ENCODE assay signal across 8 cellular contexts in genomic region chr7:80060218-80060806, GRCh38.
A peak's percentile ranks its signal among the peaks of the same experiment; 100 is the strongest.
DNase-seq lines count a peak whose midpoint lies in the region; ATAC-seq, FAIRE-seq and TF ChIP-seq lines count a peak whose summit lies in the region.

No MANE protein-coding gene starts in this region.

- H2BK120ac ChIP-seq in H1 (replicated peaks; ENCODE audit: low read depth, low read length), result no peak overlapping the region
- H2BK120ac ChIP-seq in neuronal stem cell (ENCODE audit: low read depth, low read length), result no peak overlapping the region

- TF ChIP-seq EP300 in H1 (IDR thresholded peaks at IDR 0.05; ENCODE audit: borderline replicate concordance in 1 of 2, low read depth in 2 of 2, low read length in 2 of 2), result no peak

- H3K4me1 ChIP-seq in NT2/D1 (ENCODE audit: insufficient read depth, insufficient read length) (no peaks in the 10 kb centered on the region), H1 (replicated peaks in 1 of 4; ENCODE audit: control insufficient read depth in 3 of 4, insufficient read depth in 4 of 4, low read length in 3 of 4) (no peaks in the 10 kb centered on the region), neuronal stem cell (ENCODE audit: control insufficient read depth in 2 of 2, insufficient read depth in 1 of 2, low read depth in 1 of 2, low read length in 2 of 2) (no peaks in the 10 kb centered on the region), colonic mucosa (no peaks in the 10 kb centered on the region)

- H3K4ac ChIP-seq in H1 (replicated peaks; ENCODE audit: insufficient read length, low read depth, low read length) (no peak overlapping the region), neuronal stem cell (ENCODE audit: low read length) (no peak overlapping the region)

- H3K23ac ChIP-seq in H1 (ENCODE audit: insufficient read length), result no peak overlapping the region
- no peak overlapping the region for H3K23ac ChIP-seq in neuronal stem cell (ENCODE audit: low read depth, low read length, poor library complexity)

- peaks cover 8% of the 10 kb centered on the region; the same call in 1 of the 2 replicates for H3K9me3 ChIP-seq in NT2/D1 (ENCODE audit: insufficient read depth, low read length)
- H3K9me3 ChIP-seq in H1 (ENCODE audit: insufficient read depth in 2 of 2, low read depth in 1 of 2, low read length in 1 of 2), result 0 out of 4 replicates have a peak, but pooled peaks cover 0 to 4% of the 10 kb centered on the region in 2 experiments
- no peaks in the 10 kb centered on the region for H3K9me3 ChIP-seq in neuronal stem cell (replicated peaks in 1 of 2; ENCODE audit: control insufficient read depth in 2 of 2, insufficient read depth in 1 of 2, low read depth in 1 of 2, low read length in 2 of 2)
- H3K9me3 ChIP-seq in colonic mucosa, result no peaks in the 10 kb centered on the region

- no peak overlapping the region for H4K5ac ChIP-seq in H1 (ENCODE audit: insufficient read length, low read depth, low read length)

- no peak overlapping the region for H3K56ac ChIP-seq in H1 (replicated peaks; ENCODE audit: insufficient read length, low read depth, low read length)

- H3K4me3 ChIP-seq in NT2/D1 (ENCODE audit: insufficient read length, low read depth), result no peak overlapping the region
- H3K4me3 ChIP-seq in H1 (ENCODE audit: extremely low read depth in 1 of 4, insufficient read depth in 2 of 4, low read depth in 3 of 4, low read length in 4 of 4), result no peak overlapping the region
- no peak overlapping the region for H3K4me3 ChIP-seq in neuronal stem cell (ENCODE audit: low read length in 2 of 2)
- no peak overlapping the region for H3K4me3 ChIP-seq in colonic mucosa

- H4K91ac ChIP-seq in H1 (replicated peaks; ENCODE audit: insufficient read length, low read length) (no peak overlapping the region), neuronal stem cell (ENCODE audit: low read depth, low read length, poor library complexity) (no peak overlapping the region)

- DNase-seq in DMS79 (lab: John Stamatoyannopoulos, UW), result peak; percentile 22
- peak; percentile 38 for DNase-seq in NT2/D1 (ENCODE audit: low read depth, low spot score)
- DNase-seq in H1 (ENCODE audit: low read depth in 1 of 2, low spot score in 2 of 2), result no peak
- DNase-seq in neuronal stem cell (ENCODE audit: low spot score), result peak; percentile 6
- DNase-seq in colonic mucosa, result no peak
- DNase-seq in HuH-7.5 (ENCODE audit: low spot score), result no peak
- no peak for DNase-seq in activated gamma-delta T cell treated with Interleukin-2 at 50 U/mL for 16 hours

- no peaks in the 10 kb centered on the region for H3K23me2 ChIP-seq in H1 (ENCODE audit: low read depth, low read length)

- H2AFZ ChIP-seq in H1 (ENCODE audit: low read length) (no peak overlapping the region), neuronal stem cell (ENCODE audit: low read length) (no peak overlapping the region)

- H3K9ac ChIP-seq in NT2/D1 (ENCODE audit: insufficient read length, low read depth) (no peak overlapping the region), H1 (replicated peaks in 1 of 4; ENCODE audit: extremely low read depth in 1 of 4, low read depth in 3 of 4, low read length in 3 of 4) (no peak overlapping the region), neuronal stem cell (ENCODE audit: low read depth, low read length, poor library complexity) (no peak overlapping the region), colonic mucosa (ENCODE audit: low read depth in 2 of 2, low read length in 2 of 2) (no peak overlapping the region)

- POLR2A ChIA-PET in H1 (lab: Charles Lee; ENCODE audit: partially characterized antibody), result no interaction called here

- H3K36me3 ChIP-seq in NT2/D1 (ENCODE audit: insufficient read depth, insufficient read length, low read length), result no peaks in the 10 kb centered on the region
- H3K36me3 ChIP-seq in H1 (ENCODE audit: control insufficient read depth in 2 of 4, insufficient read depth in 4 of 4, low read length in 3 of 4), result no peaks in the 10 kb centered on the region
- H3K36me3 ChIP-seq in neuronal stem cell (replicated peaks in 1 of 2; ENCODE audit: control insufficient read depth in 2 of 2, insufficient read depth in 2 of 2, low read length in 2 of 2), result no peaks in the 10 kb centered on the region
- H3K36me3 ChIP-seq in colonic mucosa, result no peaks in the 10 kb centered on the region

- no peak overlapping the region for H3K27ac ChIP-seq in H1 (ENCODE audit: low read depth, low read length)
- no peak overlapping the region for H3K27ac ChIP-seq in neuronal stem cell (replicated peaks; ENCODE audit: low read length)
- H3K27ac ChIP-seq in colonic mucosa, result no peak overlapping the region

- ATAC-seq in HG03378 (IDR thresholded peaks at IDR 0.05; ENCODE audit: unreplicated experiment), result peak; percentile 66

- peak; percentile 77 for FAIRE-seq in H1 (lab: Jason Lieb, UNC)

- H2AK5ac ChIP-seq in H1 (ENCODE audit: low read depth, low read length), result no peak overlapping the region
- no peak overlapping the region for H2AK5ac ChIP-seq in neuronal stem cell (ENCODE audit: low read depth, low read length)

- no peaks in the 10 kb centered on the region for H3K79me1 ChIP-seq in H1 (ENCODE audit: low read depth, low read length)
- H3K79me1 ChIP-seq in neuronal stem cell (ENCODE audit: low read depth, low read length), result no peaks in the 10 kb centered on the region

- H4K8ac ChIP-seq in H1 (ENCODE audit: extremely low read depth, insufficient read depth, low read length) (no peak overlapping the region), neuronal stem cell (ENCODE audit: low read depth, low read length) (no peak overlapping the region)

- H2BK15ac ChIP-seq in H1 (ENCODE audit: low read length) (no peak overlapping the region), neuronal stem cell (ENCODE audit: low read length) (no peak overlapping the region)

- H3K79me2 ChIP-seq in H1 (ENCODE audit: control insufficient read depth in 1 of 2, insufficient read depth in 2 of 2, low read length in 2 of 2), result no peaks in the 10 kb centered on the region

- intact Hi-C loops in colonic mucosa (cut with DNase I), result loop anchor here (2.0 kb wide), 1 partner anchor 332 kb away; no protein-coding TSS in a partner anchor

- CTCF ChIA-PET in H1 (lab: Charles Lee; ENCODE audit: partially characterized antibody), result interaction anchor here (0.6 to 3.5 kb wide), 24 partner anchors 10 to 595 kb away, joined by 3 to 21 read pairs (median 4); partner anchors contain the start of gene GNAI1

- H4K20me1 ChIP-seq in H1 (replicated peaks in 1 of 2; ENCODE audit: control insufficient read depth in 1 of 2, insufficient read depth in 2 of 2, low read length in 2 of 2), result no peaks in the 10 kb centered on the region

- H3K27me3 ChIP-seq in NT2/D1 (ENCODE audit: insufficient read depth, insufficient read length), result no peaks in the 10 kb centered on the region
- H3K27me3 ChIP-seq in H1 (replicated peaks in 1 of 4; ENCODE audit: control insufficient read depth in 3 of 4, extremely low read depth in 1 of 4, insufficient read depth in 3 of 4, low read length in 3 of 4), result no peaks in the 10 kb centered on the region
- no peaks in the 10 kb centered on the region for H3K27me3 ChIP-seq in neuronal stem cell (ENCODE audit: control insufficient read depth in 3 of 3, insufficient read depth in 3 of 3, low read depth in 1 of 3, low read length in 3 of 3)
- no peaks in the 10 kb centered on the region for H3K27me3 ChIP-seq in colonic mucosa

- H3K4me2 ChIP-seq in H1 (ENCODE audit: insufficient read depth in 1 of 2, low read depth in 2 of 2, low read length in 2 of 2) (no peak overlapping the region), neuronal stem cell (ENCODE audit: insufficient read depth, low read length, poor library complexity, severe bottlenecking) (no peak overlapping the region)

- H3K18ac ChIP-seq in H1 (ENCODE audit: extremely low read depth, low read length), result no peak overlapping the region
- no peak overlapping the region for H3K18ac ChIP-seq in neuronal stem cell (ENCODE audit: low read length)

- H2BK12ac ChIP-seq in H1 (ENCODE audit: low read depth, low read length) (no peak overlapping the region), neuronal stem cell (ENCODE audit: low read length) (no peak overlapping the region)

- H2BK5ac ChIP-seq in H1 (ENCODE audit: low read depth, low read length) (no peak overlapping the region), neuronal stem cell (ENCODE audit: low read length) (no peak overlapping the region)

- 82% methylated on average over 1 of the region's 1 CpG; no CpG with 5 or more reads in 1 of the 2 experiments for WGBS in H1 (ENCODE audit: extremely low coverage in 1 of 2, insufficient coverage in 1 of 2, insufficient read length in 1 of 2, insufficient replicate concordance in 2 of 2, low coverage in 1 of 2, low lambda C conversion rate in 2 of 2, missing lambda C conversion rate in 1 of 2), 2 experiments
- WGBS in neuronal stem cell (ENCODE audit: extremely low coverage in 2 of 2, insufficient read length in 2 of 2, insufficient replicate concordance in 1 of 2), 2 donors, result no CpG with 5 or more reads among the region's 1 CpG

- peak in 1 of 2 experiments; percentile 61 for TF ChIP-seq RAD21 in H1 (IDR thresholded peaks at IDR 0.05 in 1 of 2, conservative IDR thresholded peaks at IDR 0.05 in 1 of 2; ENCODE audit: low read depth in 2 of 2, low read length in 2 of 2)

- no peak overlapping the region for H2BK20ac ChIP-seq in H1 (ENCODE audit: low read length)

- TF ChIP-seq CTCF in H1 (IDR thresholded peaks at IDR 0.05; ENCODE audit: control extremely low read depth in 1 of 3, insufficient read depth in 1 of 3, low read depth in 1 of 3, low read length in 3 of 3), result peak in 2 of 3 experiments; percentile 17 to 35; a peak in 2 of 4 replicates
- TF ChIP-seq CTCF in colonic mucosa (IDR thresholded peaks at IDR 0.05), result no peak

- H3K14ac ChIP-seq in H1 (ENCODE audit: insufficient read length) (no peak overlapping the region), neuronal stem cell (ENCODE audit: low read length) (no peak overlapping the region)

- TF ChIP-seq POLR2A in H1 (IDR thresholded peaks at IDR 0.05; ENCODE audit: control extremely low read depth in 1 of 2, low read depth in 2 of 2, low read length in 2 of 2), result no peak

TF ChIP-seq in H1, 55 proteins besides CTCF, POLR2A, EP300 and RAD21 (continues in another document):
- TF ChIP-seq SP2 (IDR thresholded peaks at IDR 0.05; ENCODE audit: low read length) (no peak), CHD1 (IDR thresholded peaks at IDR 0.05; ENCODE audit: low read depth, low read length) (no peak), E2F6 (IDR thresholded peaks at IDR 0.05) (no peak), RNF2 (IDR thresholded peaks at IDR 0.05; ENCODE audit: borderline replicate concordance, low read depth, low read length, missing control alignments, poor library complexity, severe bottlenecking) (no peak), KDM5A (IDR thresholded peaks at IDR 0.05; ENCODE audit: low read length) (no peak), ZNF274 (IDR thresholded peaks at IDR 0.05; ENCODE audit: borderline replicate concordance, extremely low read depth, low read length) (no peak), FOSL1 (IDR thresholded peaks at IDR 0.05; ENCODE audit: insufficient read depth, low read depth, low read length) (no peak), KDM4A (IDR thresholded peaks at IDR 0.05; ENCODE audit: low read depth, low read length, severe bottlenecking) (no peak)

Comparison
In these comparisons a context has a peak if more than half of its experiments do, and no peak if none do; other contexts are left out.
1. DNase-seq: peak in DMS79 (single experiment), NT2/D1 (single experiment) and neuronal stem cell (single experiment); none in H1 (0 of 2), colonic mucosa (single experiment), HuH-7.5 (single experiment) and activated gamma-delta T cell treated with Interleukin-2 at 50 U/mL for 16 hours (single experiment).